1 cellular context compared by ENCODE assay signal in genomic region chr18:5511541-5511940, GRCh38. TPM values are rescaled to one million over a fixed set of nuclear protein-coding genes. Genes with fewer than 3 reads are reported as not detected.
"Had no signal": no experiment of that assay in that cellular context is flagged by ENCODE, and none has a peak within 500 bp of the region (broad histone marks: within the 10 kb centered on the region; RNA-seq: fewer than 3 reads in every experiment).

No MANE protein-coding gene starts in this region.

RNA-seq across cellular contexts. Expression of gene EPB41L3, which starts 32.3 kb away (rescaled TPM):
- total RNA-seq: activated CD8-positive, alpha-beta memory T cell treated with anti-CD3 and anti-CD28 coated beads for 36 hours had no signal
